18 cellular contexts compared by ENCODE assay signal in the genomic region with DNA sequence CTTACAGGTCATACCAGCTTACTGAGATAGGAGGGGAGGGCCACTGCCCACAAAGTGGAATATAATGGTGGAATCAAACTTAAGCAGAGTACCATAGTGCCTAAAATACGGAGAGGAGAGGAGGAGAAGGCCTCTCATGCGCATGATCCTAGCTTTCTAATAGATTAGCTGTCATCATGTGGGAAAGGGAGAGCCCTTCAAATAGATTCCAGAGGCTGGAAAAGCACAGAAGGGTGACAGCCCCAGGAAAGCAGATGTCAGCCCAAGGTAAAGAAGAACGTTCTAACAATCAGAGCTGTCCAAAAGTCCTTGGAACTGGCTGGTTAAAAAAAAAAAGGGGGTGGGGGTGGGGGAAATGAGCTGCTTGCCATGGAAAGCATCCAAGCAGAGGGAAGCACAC. TPM values are rescaled to one million over a fixed set of nuclear protein-coding genes. Genes with fewer than 3 reads are reported as not detected.
A peak's percentile ranks its signal among the peaks of the same experiment; 100 is the strongest.
DNase-seq lines count a peak whose midpoint lies in the region; ATAC-seq and TF ChIP-seq lines count a peak whose summit lies in the region.
"Had no signal": no experiment of that assay in that cellular context is flagged by ENCODE, and none has a peak within 500 bp of the region (broad histone marks: within the 10 kb centered on the region; RNA-seq: fewer than 3 reads in every experiment).

No MANE protein-coding gene starts in this region.

- no peak overlapping the region for H2AFZ ChIP-seq in ACC112 (ENCODE audit: low read length, unreplicated experiment)

- H3K36me3 ChIP-seq in ACC112 (ENCODE audit: insufficient read depth, low read length) (no peaks in the 10 kb centered on the region; the same call in 1 of the 2 replicates), ascending aorta (no peaks in the 10 kb centered on the region), lower lobe of right lung (no peaks in the 10 kb centered on the region), stomach (no peaks in the 10 kb centered on the region)

- TF ChIP-seq POLR2A in stomach (IDR thresholded peaks at IDR 0.05) = no peak

- no peak overlapping the region for H3K27ac Mint-ChIP-seq in osteocyte (ENCODE audit: unreplicated experiment)
- no peak overlapping the region for H3K27ac Mint-ChIP-seq in natural killer cell treated with Interleukin-12 subunit alpha and Interleukin-12 subunit beta and Interleukin-15 and Interleukin-18, amount 100 ng/mL, for 72 hours

- intact Hi-C loops in ascending aorta (cut with DNase I) (no loop called here), lower lobe of right lung (cut with DNase I) (no loop called here), stomach (cut with DNase I; ENCODE audit: low total_unique reads) (no loop called here)

- H3K4me1 ChIP-seq in ACC112 (ENCODE audit: control insufficient read depth, insufficient read depth, low read length, unreplicated experiment) = peaks cover 42% of the 10 kb centered on the region
- H3K4me1 ChIP-seq in ascending aorta = peaks cover 8 to 43% of the 10 kb centered on the region in 2 donors
- peaks cover 23% of the 10 kb centered on the region for H3K4me1 ChIP-seq in lower lobe of right lung
- H3K4me1 ChIP-seq in stomach = peaks cover 0 to 34% (median 14%) of the 10 kb centered on the region in 4 donors

- DNase-seq in ascending aorta (ENCODE audit: low spot score in 2 of 2) (no peak), lower lobe of right lung (no peak), stomach (no peak), osteocyte (ENCODE audit: extremely low spot score, unreplicated experiment) (no peak), Kasumi-1 (lab: John Stamatoyannopoulos, UW) (no peak)
- no peak for DNase-seq in natural killer cell treated with Interleukin-12 subunit alpha and Interleukin-12 subunit beta and Interleukin-15 and Interleukin-18, amount 100 ng/mL, for 72 hours (ENCODE audit: low spot score)
- DNase-seq: DMS 273 treated with DMSO at 0.1 percent for 48 hours, GF-D8, NCI-H1048, NCI-H1694, NCI-H2227 treated with DMSO at 0.1 percent for 48 hours, NCI-H524 treated with DMSO at 0.1 percent for 48 hours had no signal

- H3K27me3 ChIP-seq in ACC112 (ENCODE audit: insufficient read depth, low read length) = no peaks in the 10 kb centered on the region
- no peaks in the 10 kb centered on the region for H3K27me3 ChIP-seq in ascending aorta
- H3K27me3 ChIP-seq in lower lobe of right lung (ENCODE audit: low read depth) = no peaks in the 10 kb centered on the region
- H3K27me3 ChIP-seq in stomach = no peaks in the 10 kb centered on the region

- H3K27ac ChIP-seq in ACC112 (ENCODE audit: low read depth, low read length) (peak overlapping the region; percentile 84; the same call in 1 of the 2 replicates), ascending aorta (peak overlapping the region; percentile 86 to 94), lower lobe of right lung (peak overlapping the region; percentile 48), stomach (peak overlapping the region in 3 of 5 donors; percentile 67 to 83 (median 73))
- H3K27ac ChIP-seq: C4-2B, KMS-11 had no signal

- TF ChIP-seq CTCF in ascending aorta (IDR thresholded peaks at IDR 0.05) (no peak), lower lobe of right lung (IDR thresholded peaks at IDR 0.05) (no peak), stomach (IDR thresholded peaks at IDR 0.05) (no peak), osteocyte (IDR thresholded peaks at IDR 0.05) (no peak)

- peaks cover 4% of the 10 kb centered on the region for H3K9me3 Mint-ChIP-seq in osteocyte (ENCODE audit: unreplicated experiment)
- H3K9me3 Mint-ChIP-seq in natural killer cell treated with Interleukin-12 subunit alpha and Interleukin-12 subunit beta and Interleukin-15 and Interleukin-18, amount 100 ng/mL, for 72 hours = no peaks in the 10 kb centered on the region

- H3K9me3 ChIP-seq in ascending aorta = no peaks in the 10 kb centered on the region
- no peaks in the 10 kb centered on the region for H3K9me3 ChIP-seq in lower lobe of right lung
- no peaks in the 10 kb centered on the region for H3K9me3 ChIP-seq in stomach

- H3K4me3 ChIP-seq in ACC112 (ENCODE audit: low read depth, low read length) (no peak overlapping the region), ascending aorta (no peak overlapping the region), lower lobe of right lung (no peak overlapping the region), stomach (no peak overlapping the region)

- H3K4me1 Mint-ChIP-seq in osteocyte (ENCODE audit: unreplicated experiment) = peaks cover 52% of the 10 kb centered on the region
- peaks cover 0 to 5% of the 10 kb centered on the region in 2 donors for H3K4me1 Mint-ChIP-seq in natural killer cell treated with Interleukin-12 subunit alpha and Interleukin-12 subunit beta and Interleukin-15 and Interleukin-18, amount 100 ng/mL, for 72 hours (ENCODE audit: low read depth in 2 of 2)

- no peaks in the 10 kb centered on the region for H3K79me2 ChIP-seq in ACC112 (ENCODE audit: control insufficient read depth, insufficient read depth, low read length, unreplicated experiment)

- H3K36me3 Mint-ChIP-seq in osteocyte (ENCODE audit: unreplicated experiment) = peaks cover 3% of the 10 kb centered on the region
- H3K36me3 Mint-ChIP-seq in natural killer cell treated with Interleukin-12 subunit alpha and Interleukin-12 subunit beta and Interleukin-15 and Interleukin-18, amount 100 ng/mL, for 72 hours = no peaks in the 10 kb centered on the region

- TF ChIP-seq EP300 in stomach (IDR thresholded peaks at IDR 0.05) = no peak

- WGBS in stomach, 5 donors = 84 to 90% (median 86%) methylated on average over 3 of the region's 3 CpGs

- ATAC-seq in lower lobe of right lung (no peak), GM19463 (IDR thresholded peaks at IDR 0.05; ENCODE audit: unreplicated experiment) (no peak)
- ATAC-seq in natural killer cell treated with Interleukin-12 subunit alpha and Interleukin-12 subunit beta and Interleukin-15 and Interleukin-18, amount 100 ng/mL, for 72 hours = no peak
- ATAC-seq: Panc1, Right ventricle myocardium inferior had no signal

- H3K27me3 Mint-ChIP-seq in osteocyte (ENCODE audit: unreplicated experiment) = no peaks in the 10 kb centered on the region
- H3K27me3 Mint-ChIP-seq in natural killer cell treated with Interleukin-12 subunit alpha and Interleukin-12 subunit beta and Interleukin-15 and Interleukin-18, amount 100 ng/mL, for 72 hours = peaks cover 0 to 8% of the 10 kb centered on the region in 2 donors

- no peak overlapping the region for H3K4me3 Mint-ChIP-seq in osteocyte (ENCODE audit: unreplicated experiment)
- H3K4me3 Mint-ChIP-seq in natural killer cell treated with Interleukin-12 subunit alpha and Interleukin-12 subunit beta and Interleukin-15 and Interleukin-18, amount 100 ng/mL, for 72 hours = no peak overlapping the region

RNA-seq across cellular contexts. Expression of a gene that starts 10.4 kb away (rescaled TPM):
- total RNA-seq in ascending aorta (634 TPM), lower lobe of right lung (93.6 TPM), stomach (10 to 100 TPM in 3 of 5 donors, under 1 TPM in 2; 0.58 to 42.3 (median 17.4) TPM), osteocyte (135 and 136 TPM in 2 replicates)
- 10 to 100 TPM; 21.0 to 60.2 (median 45.5) TPM for polyA plus RNA-seq in stomach
- total RNA-seq in natural killer cell treated with Interleukin-12 subunit alpha and Interleukin-12 subunit beta and Interleukin-15 and Interleukin-18, amount 100 ng/mL, for 72 hours = 1 to 10 TPM in 1 of 2 donors, not detected in 1; 1.0 TPM
